Comparison of ENCODE assay signal across 24 cellular contexts in genomic region chr11:117887431-117888139, GRCh38. TPM values are rescaled to one million over a fixed set of nuclear protein-coding genes. Genes with fewer than 3 reads are reported as not detected.
DNase-seq lines count a peak whose midpoint lies in the region; TF ChIP-seq lines count a peak whose summit lies in the region.
"Had no signal": no experiment of that assay in that cellular context is flagged by ENCODE, and none has a peak within 500 bp of the region (broad histone marks: within the 10 kb centered on the region; RNA-seq: fewer than 3 reads in every experiment).

No MANE protein-coding gene starts in this region.

- intact Hi-C loops in sigmoid colon (cut with DNase I) (loop anchor here (5.0 kb wide), 1 partner anchor 35 kb away; no protein-coding TSS in a partner anchor), mammary epithelial cell (cut with micrococcal nuclease) (no loop called here)

- no peak overlapping the region for H3K9ac ChIP-seq in mammary epithelial cell (ENCODE audit: insufficient read depth, low read length)
- H3K9ac ChIP-seq: BLaER1 had no signal

- H3K79me2 ChIP-seq in mammary epithelial cell (ENCODE audit: insufficient read depth, low read length): no peaks in the 10 kb centered on the region

- H3K9me3 ChIP-seq in sigmoid colon (no peaks in the 10 kb centered on the region), mammary epithelial cell (replicated peaks; ENCODE audit: insufficient read depth, low read length) (no peaks in the 10 kb centered on the region)
- H3K9me3 ChIP-seq: BLaER1, prostate gland, SJCRH30, thoracic aorta had no signal

- H3K4me1 ChIP-seq in sigmoid colon: peaks cover 0 to 65% (median 61%) of the 10 kb centered on the region in 4 donors
- no peaks in the 10 kb centered on the region for H3K4me1 ChIP-seq in mammary epithelial cell (ENCODE audit: insufficient read depth, low read length)
- H3K4me1 ChIP-seq: BLaER1, prostate gland had no signal

- H3K27me3 ChIP-seq in sigmoid colon: no peaks in the 10 kb centered on the region
- no peaks in the 10 kb centered on the region for H3K27me3 ChIP-seq in mammary epithelial cell (ENCODE audit: insufficient read depth, low read length)
- H3K27me3 ChIP-seq: BLaER1, SJCRH30 had no signal

- TF ChIP-seq EP300 in sigmoid colon (IDR thresholded peaks at IDR 0.05): no peak

- no TSS peak for BruUV-seq in mammary epithelial cell (replicated peaks; lab: Mats Ljungman, UMichigan)

- no peak overlapping the region for H2AFZ ChIP-seq in mammary epithelial cell (ENCODE audit: low read depth, low read length)
- H2AFZ ChIP-seq: PC-9 had no signal

- H3K27ac ChIP-seq in coronary artery: no peak overlapping the region
- H3K27ac ChIP-seq in sigmoid colon: peak overlapping the region in 3 of 4 donors; percentile 90 to 96 (median 94)
- no peak overlapping the region for H3K27ac ChIP-seq in mammary epithelial cell (ENCODE audit: insufficient read depth, low read depth, low read length)
- H3K27ac ChIP-seq: BLaER1, PC-9, prostate gland, SJCRH30, thoracic aorta had no signal

- 80 to 86% methylated on average over 9 of the region's 9 CpGs for WGBS in sigmoid colon, 2 donors
- 68% methylated on average over 7 of the region's 9 CpGs for WGBS in mammary epithelial cell (ENCODE audit: low coverage, missing lambda C conversion rate)

- dilution Hi-C loops in mammary epithelial cell (cut with HindIII; ENCODE audit: low sequenced_read_pairs): no loop called here

- TF ChIP-seq CTCF in coronary artery (IDR thresholded peaks at IDR 0.05): no peak
- TF ChIP-seq CTCF in sigmoid colon (IDR thresholded peaks at IDR 0.05): no peak
- TF ChIP-seq CTCF in mammary epithelial cell (conservative IDR thresholded peaks at IDR 0.05 in 1 of 2, IDR thresholded peaks at IDR 0.05 in 1 of 2; ENCODE audit: extremely low read depth in 1 of 2, insufficient read depth in 1 of 2, low read depth in 1 of 2, low read length in 2 of 2): no peak

- H3K4me2 ChIP-seq in mammary epithelial cell (ENCODE audit: insufficient read depth, low read depth, low read length): no peak overlapping the region
- H3K4me2 ChIP-seq: BLaER1, PC-9 had no signal

- TF ChIP-seq POLR2A in sigmoid colon (IDR thresholded peaks at IDR 0.05): no peak

- no peaks in the 10 kb centered on the region for H4K20me1 ChIP-seq in mammary epithelial cell (ENCODE audit: insufficient read depth, low read length)
- H4K20me1 ChIP-seq: BLaER1 had no signal

- no peaks in the 10 kb centered on the region for H3K36me3 ChIP-seq in sigmoid colon
- H3K36me3 ChIP-seq in mammary epithelial cell (ENCODE audit: insufficient read depth, low read length): no peaks in the 10 kb centered on the region
- H3K36me3 ChIP-seq: BLaER1, prostate gland, SJCRH30, thoracic aorta had no signal

- DNase-seq in NCI-H510A treated with DMSO at 0.1 percent for 48 hours (lab: John Stamatoyannopoulos, UW): peak; percentile 58
- DNase-seq in NCI-H510A (lab: John Stamatoyannopoulos, UW): no peak
- DNase-seq in NCI-H187 treated with DMSO at 0.1 percent for 48 hours (lab: John Stamatoyannopoulos, UW): peak; percentile 92
- peak; percentile 58 for DNase-seq in coronary artery (ENCODE audit: low spot score)
- DNase-seq in sigmoid colon: no peak
- DNase-seq in occipital lobe (lab: John Stamatoyannopoulos, UW): no peak
- DNase-seq in HK-2 (ENCODE audit: unreplicated experiment): no peak
- DNase-seq in mammary epithelial cell: no peak
- DNase-seq: activated CD4-positive, CD25-positive, alpha-beta regulatory T cell; Calu3; naive B cell; NCI-H1092 treated with DMSO at 0.1 percent for 48 hours; NCI-H748 treated with DMSO at 0.1 percent for 48 hours; PC-9; SJCRH30 had no signal

- CTCF ChIA-PET in mammary epithelial cell (lab: Charles Lee; ENCODE audit: low non-redundant PET): no interaction called here

- H3K4me3 ChIP-seq in coronary artery: no peak overlapping the region
- H3K4me3 ChIP-seq in sigmoid colon: no peak overlapping the region
- no peak overlapping the region for H3K4me3 ChIP-seq in mammary epithelial cell (replicated peaks in 1 of 3; ENCODE audit: insufficient read depth in 1 of 3, low read depth in 2 of 3, low read length in 3 of 3)
- H3K4me3 ChIP-seq: BLaER1, lung, PC-9, prostate gland, SJCRH30, thoracic aorta had no signal

- in situ Hi-C loops in mammary epithelial cell (cut with MboI; ENCODE audit: low sequenced_read_pairs in 2 of 2): no loop called here

RNA-seq across cellular contexts. Expression of gene FXYD6, which starts 11.1 kb away (rescaled TPM):
- total RNA-seq in sigmoid colon (100 to 1,000 TPM; 243 to 305 (median 271) TPM), occipital lobe (107 TPM), mammary epithelial cell (under 1 TPM in 1 of 2 donors, not detected in 1; 0.21 TPM)
- polyA plus RNA-seq in sigmoid colon (10 to 100 TPM; 12.3 to 46.4 (median 31.2) TPM), mammary epithelial cell (0.35 TPM)
- not detected for polyA minus RNA-seq in mammary epithelial cell
- total RNA-seq: G401; T-helper 2 cell treated with Interferon-gamma antibody and Interleukin-4, amounts not matched to agents 100 ng/mL and 5 ng/mL, for 36 hours had no signal

RNA-seq across cellular contexts. Expression of gene TMPRSS13, which starts 41.6 kb away (rescaled TPM):
- not detected for total RNA-seq in sigmoid colon
- polyA plus RNA-seq in sigmoid colon: 1 to 10 TPM in 2 of 3 donors, not detected in 1; 1.4 to 1.6 TPM
- total RNA-seq in occipital lobe: 0.47 TPM
- under 1 TPM in 1 of 2 donors, not detected in 1; under 0.01 TPM for total RNA-seq in mammary epithelial cell
- 0.12 TPM for polyA plus RNA-seq in mammary epithelial cell
- not detected for polyA minus RNA-seq in mammary epithelial cell
- total RNA-seq: A172, G401, HT1080, LHCN-M2, SJCRH30 had no signal

Comparison
In these comparisons a context has a peak if more than half of its experiments do, and no peak if none do; other contexts are left out.
1. DNase-seq: peak in NCI-H510A treated with DMSO at 0.1 percent for 48 hours (single experiment), NCI-H187 treated with DMSO at 0.1 percent for 48 hours (single experiment) and coronary artery (single experiment); none in NCI-H510A (single experiment), sigmoid colon (single experiment), occipital lobe (single experiment), HK-2 (single experiment) and mammary epithelial cell (single experiment).
2. H3K27ac ChIP-seq: peak in sigmoid colon (3 of 4); none in coronary artery (0 of 2) and mammary epithelial cell (single experiment).
3. RNA of gene FXYD6, which starts 11.1 kb away (total RNA-seq): 243 to 305 TPM in sigmoid colon and 107 TPM in occipital lobe (single experiment); 0.21 TPM in mammary epithelial cell; every median in the first group is over 10 times any median in the second.